Comparison of ENCODE assay signal across 8 cellular contexts in genomic region chr5:73519531-73520283, GRCh38. TPM values are rescaled to one million over a fixed set of nuclear protein-coding genes. Genes with fewer than 3 reads are reported as not detected.
A peak's percentile ranks its signal among the peaks of the same experiment; 100 is the strongest.
DNase-seq lines count a peak whose midpoint lies in the region; ATAC-seq and TF ChIP-seq lines count a peak whose summit lies in the region.

No MANE protein-coding gene starts in this region.

- intact Hi-C loops in psoas muscle (cut with DNase I), result loop anchor here in 1 of 2 donors (2.0 kb wide), 1 partner anchor 15 kb away; no protein-coding TSS in a partner anchor

- peak; percentile 90 for TF ChIP-seq CTCF in GM12873 (IDR thresholded peaks at IDR 0.05; ENCODE audit: insufficient read depth, low read depth, low read length, missing control alignments)
- peak; percentile 81 for TF ChIP-seq CTCF in SK-N-SH (IDR thresholded peaks at IDR 0.05)
- peak; percentile 81 for TF ChIP-seq CTCF in cardiac muscle cell (IDR thresholded peaks at IDR 0.05; ENCODE audit: low read depth, low read length)
- TF ChIP-seq CTCF in psoas muscle (IDR thresholded peaks at IDR 0.05), result peak; percentile 67

- no peak overlapping the region for H3K27ac ChIP-seq in SK-N-SH (ENCODE audit: low read depth in 2 of 2, low read length in 1 of 2)
- H3K27ac ChIP-seq in cardiac muscle cell, result no peak overlapping the region
- no peak overlapping the region for H3K27ac ChIP-seq in psoas muscle

- POLR2A ChIA-PET in SK-N-SH (lab: Yijun Ruan, JAX), result interaction anchor here (1.0 kb wide), 1 partner anchor 45 kb away, joined by 3 read pairs; the partner anchor contains the start of gene ANKRA2

- CTCF ChIA-PET in SK-N-SH (lab: Yijun Ruan, JAX), result interaction anchor here (0.5 to 9.8 kb wide), 20 partner anchors 8 to 273 kb away, joined by 3 to 100 read pairs (median 4); partner anchors contain the start of genes ANKRA2, BTF3 and UTP15

- TF ChIP-seq RAD21 in SK-N-SH (IDR thresholded peaks at IDR 0.05; ENCODE audit: low read length), result peak; percentile 87

- H3K27me3 ChIP-seq in SK-N-SH (ENCODE audit: insufficient read depth) (no peaks in the 10 kb centered on the region), cardiac muscle cell (no peaks in the 10 kb centered on the region), psoas muscle (ENCODE audit: insufficient read depth in 3 of 3, low read length in 2 of 3) (no peaks in the 10 kb centered on the region)

- H4K20me1 ChIP-seq in SK-N-SH (ENCODE audit: insufficient read depth), result no peaks in the 10 kb centered on the region

- H3K4me2 ChIP-seq in SK-N-SH, result no peak overlapping the region

- H3K4me3 ChIP-seq in SK-N-SH (ENCODE audit: low read depth in 2 of 2, low read length in 1 of 2) (no peak overlapping the region), cardiac muscle cell (no peak overlapping the region), psoas muscle (no peak overlapping the region)

- H3K4me1 ChIP-seq in SK-N-SH (ENCODE audit: control insufficient read depth in 1 of 2, insufficient read depth in 2 of 2, low read depth in 1 of 2, low read length in 1 of 2), result no peaks in the 10 kb centered on the region; a peak in 1 of 4 replicates
- H3K4me1 ChIP-seq in cardiac muscle cell (ENCODE audit: low read depth), result no peaks in the 10 kb centered on the region
- no peaks in the 10 kb centered on the region for H3K4me1 ChIP-seq in psoas muscle

- H3K36me3 ChIP-seq in SK-N-SH (replicated peaks in 1 of 2; ENCODE audit: control insufficient read depth in 1 of 2, insufficient read depth in 2 of 2, low read length in 1 of 2) (no peaks in the 10 kb centered on the region), cardiac muscle cell (no peaks in the 10 kb centered on the region), psoas muscle (ENCODE audit: insufficient read depth in 1 of 2, low read depth in 1 of 2) (no peaks in the 10 kb centered on the region)

- ATAC-seq in HG02623 (IDR thresholded peaks at IDR 0.05; ENCODE audit: unreplicated experiment) (peak; percentile 98), psoas muscle (peak; percentile 68 to 96 (median 88))

- TF ChIP-seq EP300 in SK-N-SH (IDR thresholded peaks at IDR 0.05; ENCODE audit: borderline replicate concordance in 1 of 2, low read depth in 1 of 2, low read length in 1 of 2), result no peak

- H3K79me2 ChIP-seq in SK-N-SH (ENCODE audit: insufficient read depth), result no peaks in the 10 kb centered on the region

- H2AFZ ChIP-seq in SK-N-SH (ENCODE audit: low read depth), result peak overlapping the region; percentile 54; the same call in 1 of the 2 replicates

- H3K9me2 ChIP-seq in SK-N-SH, result no peaks in the 10 kb centered on the region

- 20% methylated on average over 16 of the region's 16 CpGs for WGBS in SK-N-SH (ENCODE audit: low lambda C conversion rate)
- WGBS in psoas muscle, 3 donors, result 14 to 18% (median 16%) methylated on average over 16 of the region's 16 CpGs

- DNase-seq in NCI-H1092 treated with DMSO at 0.1 percent for 48 hours (lab: John Stamatoyannopoulos, UW) (peak; percentile 72), SK-N-SH (peak; percentile 84), cardiac muscle cell (ENCODE audit: low read depth in 1 of 2, low spot score in 1 of 2) (peak; percentile 82 to 89), psoas muscle (peak; percentile 24 to 52), mesenteric fat pad (ENCODE audit: low spot score) (no peak)
- peak; percentile 58 for DNase-seq in activated naive CD4-positive, alpha-beta T cell treated with anti-CD3 and anti-CD28 coated beads, Interleukin-2, amount 50 U/mL, for 16 hours

- no peaks in the 10 kb centered on the region for H3K9me3 ChIP-seq in SK-N-SH
- H3K9me3 ChIP-seq in cardiac muscle cell (ENCODE audit: low read depth), result no peaks in the 10 kb centered on the region
- no peaks in the 10 kb centered on the region for H3K9me3 ChIP-seq in psoas muscle

- no peak overlapping the region for H3K9ac ChIP-seq in SK-N-SH

- peaks cover 9% of the 10 kb centered on the region for H3F3A ChIP-seq in SK-N-SH (replicated peaks; ENCODE audit: insufficient read depth)

TF ChIP-seq in SK-N-SH, 30 proteins besides CTCF, POLR2A, EP300 and RAD21:
- TF ChIP-seq CHD2 (IDR thresholded peaks at IDR 0.05; ENCODE audit: low read length, partially characterized antibody) (peak; percentile 17), USF1 (IDR thresholded peaks at IDR 0.05; ENCODE audit: borderline replicate concordance, low read depth) (no peak), SMC3 (IDR thresholded peaks at IDR 0.05; ENCODE audit: low read depth, low read length) (peak; percentile 71; the same call in 1 of the 2 replicates)

RNA-seq across cellular contexts. Expression of gene BTF3, which starts 21.5 kb away (rescaled TPM):
- 458 and 492 TPM in 2 replicates for polyA plus RNA-seq in SK-N-SH (2012; rRNA removed)
- polyA plus RNA-seq in SK-N-SH (2012; cell fraction: cytosol; rRNA removed), result 622 and 790 TPM in 2 replicates
- 127 and 171 TPM in 2 replicates for polyA plus RNA-seq in SK-N-SH (2012; cell fraction: nucleus; rRNA removed)
- 407 and 433 TPM in 2 replicates for total RNA-seq in cardiac muscle cell
- polyA plus RNA-seq in cardiac muscle cell, result 375 and 458 TPM in 2 replicates
- total RNA-seq in psoas muscle, result 100 to 1,000 TPM; 451 to 591 (median 525) TPM
- 1,000 to 10,000 TPM in 1 of 3 donors, 100 to 1,000 TPM in 2; 664 to 1,021 (median 727) TPM for polyA plus RNA-seq in psoas muscle
- 445 TPM for total RNA-seq in mesenteric fat pad

RNA-seq across cellular contexts. Expression of gene ANKRA2, which starts 45.7 kb away (rescaled TPM):
- polyA plus RNA-seq in SK-N-SH (2012; rRNA removed) (14.5 and 20.5 TPM in 2 replicates), cardiac muscle cell (32.0 and 41.9 TPM in 2 replicates), psoas muscle (10 to 100 TPM in 1 of 3 donors, 1 to 10 TPM in 2; 5.0 to 11.5 (median 5.5) TPM)
- polyA plus RNA-seq in SK-N-SH (2012; cell fraction: cytosol; rRNA removed), result 16.8 and 18.9 TPM in 2 replicates
- polyA plus RNA-seq in SK-N-SH (2012; cell fraction: nucleus; rRNA removed), result 21.7 and 38.5 TPM in 2 replicates
- total RNA-seq in cardiac muscle cell (22.0 and 39.5 TPM in 2 replicates), psoas muscle (10 to 100 TPM in 1 of 4 donors, 1 to 10 TPM in 3; 7.8 to 12.2 (median 9.0) TPM), mesenteric fat pad (8.7 TPM)

RNA-seq across cellular contexts. Expression of gene UTP15, which starts 45.8 kb away (rescaled TPM):
- polyA plus RNA-seq in SK-N-SH (2012; rRNA removed), result 10.2 and 12.6 TPM in 2 replicates
- 6.1 and 7.9 TPM in 2 replicates for polyA plus RNA-seq in SK-N-SH (2012; cell fraction: cytosol; rRNA removed)
- polyA plus RNA-seq in SK-N-SH (2012; cell fraction: nucleus; rRNA removed), result 50.8 and 77.7 TPM in 2 replicates
- total RNA-seq in cardiac muscle cell, result 11.8 and 14.8 TPM in 2 replicates
- polyA plus RNA-seq in cardiac muscle cell, result 8.1 and 15.8 TPM in 2 replicates
- 10 to 100 TPM; 12.4 to 21.2 (median 17.6) TPM for total RNA-seq in psoas muscle
- polyA plus RNA-seq in psoas muscle, result 10 to 100 TPM in 1 of 3 donors, 1 to 10 TPM in 2; 7.9 to 11.7 (median 9.4) TPM
- 19.5 TPM for total RNA-seq in mesenteric fat pad
